In genomic region chr17:65953316-65954147, GRCh38 we compare ENCODE assay signal across 27 cellular contexts.
A peak's percentile ranks its signal among the peaks of the same experiment; 100 is the strongest.
DNase-seq lines count a peak whose midpoint lies in the region; ATAC-seq and TF ChIP-seq lines count a peak whose summit lies in the region.
"Had no signal": no experiment of that assay in that cellular context is flagged by ENCODE, and none has a peak within 500 bp of the region (broad histone marks: within the 10 kb centered on the region; RNA-seq: fewer than 3 reads in every experiment).

No MANE protein-coding gene starts in this region.

- in situ Hi-C loops in astrocyte of the spinal cord (cut with HindIII; ENCODE audit: low sequenced_read_pairs): no loop called here

- H3K9me3 Mint-ChIP-seq in natural killer cell treated with Interleukin-12 subunit alpha and Interleukin-12 subunit beta and Interleukin-15 and Interleukin-18, amount 100 ng/mL, for 72 hours: peaks cover 9% of the 10 kb centered on the region

- H3K4me1 ChIP-seq in cardiac muscle cell (ENCODE audit: low read depth): no peaks in the 10 kb centered on the region
- no peaks in the 10 kb centered on the region for H3K4me1 ChIP-seq in left ventricle myocardium inferior
- no peaks in the 10 kb centered on the region for H3K4me1 ChIP-seq in ascending aorta
- H3K4me1 ChIP-seq: A549, left lung had no signal

- no peak overlapping the region for H3K4me3 ChIP-seq in cardiac muscle cell
- no peak overlapping the region for H3K4me3 ChIP-seq in left ventricle myocardium inferior
- no peak overlapping the region for H3K4me3 ChIP-seq in astrocyte of the spinal cord (ENCODE audit: low read depth, low read length)
- H3K4me3 ChIP-seq in ascending aorta: no peak overlapping the region
- H3K4me3 ChIP-seq: A549, left lung had no signal

- intact Hi-C loops in left ventricle myocardium inferior (cut with micrococcal nuclease) (no loop called here), ascending aorta (cut with DNase I) (no loop called here)

- no peaks in the 10 kb centered on the region for H3K36me3 ChIP-seq in cardiac muscle cell
- H3K36me3 ChIP-seq in left ventricle myocardium inferior: peaks cover 22% of the 10 kb centered on the region
- peaks cover 0 to under 1% of the 10 kb centered on the region in 2 donors for H3K36me3 ChIP-seq in ascending aorta

- no peaks in the 10 kb centered on the region for H3K4me1 Mint-ChIP-seq in natural killer cell treated with Interleukin-12 subunit alpha and Interleukin-12 subunit beta and Interleukin-15 and Interleukin-18, amount 100 ng/mL, for 72 hours (ENCODE audit: low read depth in 2 of 2)
- H3K4me1 Mint-ChIP-seq: IgD-negative memory B cell had no signal

- no peak overlapping the region for H3K4me3 Mint-ChIP-seq in natural killer cell treated with Interleukin-12 subunit alpha and Interleukin-12 subunit beta and Interleukin-15 and Interleukin-18, amount 100 ng/mL, for 72 hours
- H3K4me3 Mint-ChIP-seq: activated naive CD8-positive, alpha-beta T cell; HFFc6 had no signal

- no peak for ATAC-seq in GM21723 (IDR thresholded peaks at IDR 0.05; ENCODE audit: unreplicated experiment)
- ATAC-seq in natural killer cell treated with Interleukin-12 subunit alpha and Interleukin-12 subunit beta and Interleukin-15 and Interleukin-18, amount 100 ng/mL, for 72 hours: no peak
- ATAC-seq: A549, left lung had no signal

- H3K36me3 Mint-ChIP-seq in natural killer cell treated with Interleukin-12 subunit alpha and Interleukin-12 subunit beta and Interleukin-15 and Interleukin-18, amount 100 ng/mL, for 72 hours: no peaks in the 10 kb centered on the region

- H3K9me3 ChIP-seq in cardiac muscle cell (ENCODE audit: low read depth) (no peaks in the 10 kb centered on the region), left ventricle myocardium inferior (replicated peaks) (peaks cover 36% of the 10 kb centered on the region), ascending aorta (no peaks in the 10 kb centered on the region)

- TF ChIP-seq CTCF in cardiac muscle cell (IDR thresholded peaks at IDR 0.05; ENCODE audit: low read depth, low read length) (no peak), left ventricle myocardium inferior (IDR thresholded peaks at IDR 0.05; ENCODE audit: borderline replicate concordance) (no peak), astrocyte of the spinal cord (IDR thresholded peaks at IDR 0.05; ENCODE audit: low read depth, low read length) (peak; percentile 14), ascending aorta (IDR thresholded peaks at IDR 0.05) (no peak)

- H3K27me3 ChIP-seq in cardiac muscle cell (no peaks in the 10 kb centered on the region), left ventricle myocardium inferior (ENCODE audit: low read depth) (no peaks in the 10 kb centered on the region), ascending aorta (no peaks in the 10 kb centered on the region)
- H3K27me3 ChIP-seq: left lung had no signal

- peaks cover 2 to 29% of the 10 kb centered on the region in 2 donors for H3K27me3 Mint-ChIP-seq in natural killer cell treated with Interleukin-12 subunit alpha and Interleukin-12 subunit beta and Interleukin-15 and Interleukin-18, amount 100 ng/mL, for 72 hours
- H3K27me3 Mint-ChIP-seq: activated naive CD8-positive, alpha-beta T cell had no signal

- DNase-seq in cardiac muscle cell (ENCODE audit: low read depth in 1 of 2, low spot score in 1 of 2) (peak in 1 of 2 donors; percentile 23), left ventricle myocardium inferior (no peak), astrocyte of the spinal cord (ENCODE audit: low read depth, low spot score) (peak; percentile 63), left kidney (ENCODE audit: low read depth, low spot score) (peak; percentile 53), NCI-H1930 (lab: John Stamatoyannopoulos, UW) (no peak), ascending aorta (ENCODE audit: low spot score in 2 of 2) (no peak)
- DNase-seq in natural killer cell treated with Interleukin-12 subunit alpha and Interleukin-12 subunit beta and Interleukin-15 and Interleukin-18, amount 100 ng/mL, for 72 hours (ENCODE audit: low spot score): no peak
- DNase-seq: activated CD4-positive, alpha-beta T cell treated with anti-CD3 and anti-CD28 coated beads for 48 hours; activated CD8-positive, alpha-beta memory T cell treated with anti-CD3 and anti-CD28 coated beads for 24 hours; caudate nucleus; cortex of kidney; DMS79 treated with DMSO at 0.1 percent for 48 hours; effector memory CD4-positive, alpha-beta T cell; GF-D8; HFFc6; hypothalamus; left lung; mesenchymal stem cell; NCI-H187 treated with DMSO at 0.1 percent for 48 hours; SIG-M5; stimulated activated CD4-positive, alpha-beta T cell treated with anti-CD3 and anti-CD28 coated beads, Interleukin-4, amount 100 ng/mL, for 24 hours; SW 1271 had no signal

- H3K27ac ChIP-seq in cardiac muscle cell (peak overlapping the region; percentile 66), left ventricle myocardium inferior (replicated peaks) (no peak overlapping the region), ascending aorta (no peak overlapping the region)
- H3K27ac ChIP-seq: A549, left lung, VCaP had no signal

- no peak overlapping the region for H3K27ac Mint-ChIP-seq in natural killer cell treated with Interleukin-12 subunit alpha and Interleukin-12 subunit beta and Interleukin-15 and Interleukin-18, amount 100 ng/mL, for 72 hours
- H3K27ac Mint-ChIP-seq: activated naive CD8-positive, alpha-beta T cell; HFFc6; IgD-negative memory B cell had no signal

Comparison
In these comparisons a context has a peak if more than half of its experiments do, and no peak if none do; other contexts are left out.
1. DNase-seq: peak in astrocyte of the spinal cord (single experiment) and left kidney (single experiment); none in left ventricle myocardium inferior (single experiment), NCI-H1930 (0 of 2), natural killer cell treated with Interleukin-12 subunit alpha and Interleukin-12 subunit beta and Interleukin-15 and Interleukin-18, amount 100 ng/mL, for 72 hours (single experiment) and ascending aorta (0 of 2).